1 cellular context compared by ENCODE assay signal in the genomic region with DNA sequence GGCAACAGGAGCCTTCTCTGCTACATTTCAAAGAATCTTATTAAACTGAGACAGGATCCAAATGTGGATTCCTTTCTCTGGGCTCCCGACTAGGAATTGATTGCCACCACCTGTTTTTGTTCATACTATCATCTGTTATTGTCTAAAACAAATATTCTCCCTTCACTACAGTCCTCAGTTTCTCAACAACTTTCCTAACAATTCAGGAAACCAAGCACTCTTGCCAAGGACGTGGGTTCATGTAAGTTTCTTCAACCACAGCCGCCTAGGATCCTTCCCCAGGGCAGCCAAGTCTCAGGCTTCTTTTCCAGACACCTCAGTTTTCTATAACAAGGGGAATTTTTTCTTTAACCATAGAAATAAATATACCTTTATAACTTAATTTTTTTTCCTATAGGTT.
TF ChIP-seq lines count a peak whose summit lies in the region.

No MANE protein-coding gene starts in this region.

TF ChIP-seq in GM23338, 12 proteins besides CTCF, POLR2A, EP300 and RAD21 (continued from another document):
- TF ChIP-seq ZNF462 (CRISPR knock-in tag; IDR thresholded peaks at IDR 0.05) (no peak), EZH2 (IDR thresholded peaks at IDR 0.05; ENCODE audit: low read depth, unreplicated experiment) (no peak)
